ENCODE assay signal across 23 cellular contexts in genomic region chr19:49749771-49750170, GRCh38. TPM values are rescaled to one million over a fixed set of nuclear protein-coding genes. Genes with fewer than 3 reads are reported as not detected.
"Had no signal": no experiment of that assay in that cellular context is flagged by ENCODE, and none has a peak within 500 bp of the region (broad histone marks: within the 10 kb centered on the region; RNA-seq: fewer than 3 reads in every experiment).

No MANE protein-coding gene starts in this region.

- H3K9me3 ChIP-seq: colonic mucosa, left lung, ovary, psoas muscle, right atrium auricular region, tibial artery had no signal

- H3K4me3 Mint-ChIP-seq: activated B cell treated with CpG ODN at 0.5 μM for 24 hours; activated CD4-positive, alpha-beta T cell treated with anti-CD3 and anti-CD28 coated beads for 36 hours; activated naive CD8-positive, alpha-beta T cell treated with anti-CD3 and anti-CD28 coated beads, Interleukin-2, amount 50 U/mL, for 24 hours; central memory CD8-positive, alpha-beta T cell; effector memory CD8-positive, alpha-beta T cell; mesothelial cell of epicardium; naive thymus-derived CD8-positive, alpha-beta T cell; stimulated activated naive CD8-positive, alpha-beta T cell treated with anti-CD3 and anti-CD28 coated beads, Interleukin-15, Interleukin-2, amounts not matched to agents 100 ng/mL and 50 ng/mL, for 24 hours had no signal

- H3K9me3 Mint-ChIP-seq: activated naive CD8-positive, alpha-beta T cell treated with anti-CD3 and anti-CD28 coated beads, Interleukin-2, amount 50 U/mL, for 24 hours; central memory CD8-positive, alpha-beta T cell; effector memory CD8-positive, alpha-beta T cell; stimulated activated naive CD8-positive, alpha-beta T cell treated with anti-CD3 and anti-CD28 coated beads, Interleukin-15, Interleukin-2, amounts not matched to agents 100 ng/mL and 50 ng/mL, for 24 hours had no signal

- H3K36me3 ChIP-seq: colonic mucosa, heart right ventricle, left lung, ovary, right atrium auricular region, tibial artery had no signal

- H3K27ac Mint-ChIP-seq: activated B cell treated with CpG ODN at 0.5 μM for 24 hours; activated CD4-positive, alpha-beta T cell treated with anti-CD3 and anti-CD28 coated beads for 36 hours; activated naive CD8-positive, alpha-beta T cell treated with anti-CD3 and anti-CD28 coated beads, Interleukin-2, amount 50 U/mL, for 24 hours; effector memory CD8-positive, alpha-beta T cell; mesothelial cell of epicardium; naive thymus-derived CD8-positive, alpha-beta T cell; stimulated activated naive CD8-positive, alpha-beta T cell treated with anti-CD3 and anti-CD28 coated beads, Interleukin-15, Interleukin-2, amounts not matched to agents 100 ng/mL and 50 ng/mL, for 24 hours had no signal

- H3K27me3 ChIP-seq: colonic mucosa, dorsolateral prefrontal cortex, left lung, ovary, right atrium auricular region had no signal

- H3K27ac ChIP-seq: colonic mucosa, dorsolateral prefrontal cortex, heart right ventricle, left lung, ovary, psoas muscle, right atrium auricular region, tibial artery had no signal

- ATAC-seq: activated CD4-positive, alpha-beta T cell treated with anti-CD3 and anti-CD28 coated beads for 36 hours; activated naive CD8-positive, alpha-beta T cell treated with anti-CD3 and anti-CD28 coated beads, Interleukin-2, amount 50 U/mL, for 24 hours; naive thymus-derived CD8-positive, alpha-beta T cell had no signal

- H3K4me3 ChIP-seq: colonic mucosa, dorsolateral prefrontal cortex, heart right ventricle, left lung, lung, ovary, psoas muscle, right atrium auricular region, tibial artery had no signal

- H3K4me1 ChIP-seq: colonic mucosa, left lung, psoas muscle, right atrium auricular region, tibial artery had no signal

- H3K27me3 Mint-ChIP-seq: activated naive CD8-positive, alpha-beta T cell treated with anti-CD3 and anti-CD28 coated beads, Interleukin-2, amount 50 U/mL, for 24 hours; central memory CD8-positive, alpha-beta T cell; effector memory CD8-positive, alpha-beta T cell; stimulated activated naive CD8-positive, alpha-beta T cell treated with anti-CD3 and anti-CD28 coated beads, Interleukin-15, Interleukin-2, amounts not matched to agents 100 ng/mL and 50 ng/mL, for 24 hours had no signal

- H3K4me1 Mint-ChIP-seq: activated B cell treated with CpG ODN at 0.5 μM for 24 hours; activated CD4-positive, alpha-beta T cell treated with anti-CD3 and anti-CD28 coated beads for 36 hours; activated naive CD8-positive, alpha-beta T cell treated with anti-CD3 and anti-CD28 coated beads, Interleukin-2, amount 50 U/mL, for 24 hours; central memory CD8-positive, alpha-beta T cell; mesothelial cell of epicardium had no signal

- DNase-seq: activated B cell treated with CpG ODN at 0.5 μM for 24 hours; activated CD4-positive, alpha-beta T cell treated with anti-CD3 and anti-CD28 coated beads for 36 hours; activated CD4-positive, alpha-beta T cell treated with anti-CD3 and anti-CD28 coated beads, Interleukin-2, amount 50 U/mL, for 48 hours; activated gamma-delta T cell; activated naive CD4-positive, alpha-beta T cell treated with anti-CD3 and anti-CD28 coated beads, Interleukin-2, amount 50 U/mL, for 16 hours; activated naive CD8-positive, alpha-beta T cell treated with anti-CD3 and anti-CD28 coated beads, Interleukin-2, amount 50 U/mL, for 24 hours; colonic mucosa; effector memory CD8-positive, alpha-beta T cell; heart right ventricle; kidney glomerular epithelial cell; left lung; naive thymus-derived CD8-positive, alpha-beta T cell; ovary; psoas muscle; T1000; tibial artery had no signal

RNA-seq across cellular contexts. Expression of gene TSKS, which starts 13.3 kb away (rescaled TPM):
- total RNA-seq: colonic mucosa, endothelial cell of umbilical vein, mesothelial cell of epicardium had no signal
